1 cellular context compared by ENCODE assay signal in genomic region chr2:106562826-106563594, GRCh38.
TF ChIP-seq lines count a peak whose summit lies in the region.

No MANE protein-coding gene starts in this region.

TF ChIP-seq in H1, 55 proteins besides CTCF, POLR2A, EP300 and RAD21 (continued from another document):
- TF ChIP-seq HDAC6 (IDR thresholded peaks at IDR 0.05; ENCODE audit: low read depth, low read length) (no peak), JUN (IDR thresholded peaks at IDR 0.05; ENCODE audit: low read depth, low read length) (no peak), SRF (IDR thresholded peaks at IDR 0.05; ENCODE audit: low read depth, low read length) (no peak), GTF2F1 (IDR thresholded peaks at IDR 0.05; ENCODE audit: borderline replicate concordance, low read depth, low read length) (no peak), SUZ12 (IDR thresholded peaks at IDR 0.05; ENCODE audit: low read length) (no peak), KDM1A (IDR thresholded peaks at IDR 0.05; ENCODE audit: borderline replicate concordance, low read length) (no peak), SIX5 (IDR thresholded peaks at IDR 0.05; ENCODE audit: low read depth, low read length) (no peak), ATF2 (IDR thresholded peaks at IDR 0.05; ENCODE audit: low read length) (no peak), FOSL1 (IDR thresholded peaks at IDR 0.05; ENCODE audit: insufficient read depth, low read depth, low read length) (no peak), POU5F1 (IDR thresholded peaks at IDR 0.05; ENCODE audit: low read depth, low read length) (no peak)
- TF ChIP-seq, protein P1, sequence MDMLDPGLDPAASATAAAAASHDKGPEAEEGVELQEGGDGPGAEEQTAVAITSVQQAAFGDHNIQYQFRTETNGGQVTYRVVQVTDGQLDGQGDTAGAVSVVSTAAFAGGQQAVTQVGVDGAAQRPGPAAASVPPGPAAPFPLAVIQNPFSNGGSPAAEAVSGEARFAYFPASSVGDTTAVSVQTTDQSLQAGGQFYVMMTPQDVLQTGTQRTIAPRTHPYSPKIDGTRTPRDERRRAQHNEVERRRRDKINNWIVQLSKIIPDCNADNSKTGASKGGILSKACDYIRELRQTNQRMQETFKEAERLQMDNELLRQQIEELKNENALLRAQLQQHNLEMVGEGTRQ (IDR thresholded peaks at IDR 0.05; ENCODE audit: low read length) = no peak
